In the genomic region with DNA sequence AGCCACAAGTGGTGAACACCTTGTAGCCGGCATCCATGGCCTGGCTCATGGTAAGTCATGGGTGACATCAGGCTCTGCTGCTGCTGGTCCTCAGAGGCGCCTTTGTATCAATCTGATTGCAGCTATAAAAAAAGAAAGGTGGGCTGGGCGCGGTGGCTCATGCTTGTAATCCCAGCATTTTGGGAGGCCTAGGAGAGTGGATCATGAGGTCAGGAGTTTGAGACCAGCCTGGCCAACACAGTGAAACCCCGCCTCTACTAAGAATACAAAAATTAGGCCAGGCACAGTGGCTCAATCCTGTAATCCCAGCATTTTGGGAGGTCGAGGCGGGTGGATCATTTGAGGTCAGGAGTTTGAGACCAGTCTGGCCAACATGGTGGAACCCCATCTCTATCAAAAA, we compare ENCODE assay signal across 8 cellular contexts.
DNase-seq lines count a peak whose midpoint lies in the region; ATAC-seq and TF ChIP-seq lines count a peak whose summit lies in the region.
"Not testable (repeated sequence)": the region's sequence is repeated elsewhere in the genome, so short reads cannot be mapped to it uniquely, and the experiment has no call there.

No MANE protein-coding gene starts in this region.

- peak overlapping the region; percentile 23 for H3K4me3 Mint-ChIP-seq in activated naive CD4-positive, alpha-beta T cell treated with anti-CD3 and anti-CD28 coated beads, Interleukin-2, amount 50 U/mL, for 24 hours
- peak overlapping the region in 8 of 10 donors; percentile 38 to 83 (median 76) for H3K4me3 Mint-ChIP-seq in naive thymus-derived CD8-positive, alpha-beta T cell
- not testable (repeated sequence) for H3K4me3 Mint-ChIP-seq in stimulated activated naive CD8-positive, alpha-beta T cell treated with anti-CD3 and anti-CD28 coated beads, Interleukin-15, Interleukin-2, amounts not matched to agents 100 ng/mL and 50 ng/mL, for 24 hours

- not testable (repeated sequence) for H3K27me3 ChIP-seq in BLaER1; SJSA1 (replicated peaks); brain microvascular endothelial cell (replicated peaks); thyroid gland

- peaks cover 49% of the 10 kb centered on the region for H3K36me3 ChIP-seq in BLaER1
- not testable (repeated sequence) for H3K36me3 ChIP-seq in SJSA1; brain microvascular endothelial cell (replicated peaks); thyroid gland

- intact Hi-C loops in Right ventricle myocardium inferior (cut with DNase I); thyroid gland (cut with DNase I): not testable (repeated sequence)

- H3K4me3 ChIP-seq in BLaER1; SJSA1; brain microvascular endothelial cell (ENCODE audit: low read depth, low read length); thyroid gland (replicated peaks in 1 of 3): not testable (repeated sequence)

- H3K9ac ChIP-seq in BLaER1 = not testable (repeated sequence)

- H3K36me3 Mint-ChIP-seq in activated naive CD4-positive, alpha-beta T cell treated with anti-CD3 and anti-CD28 coated beads, Interleukin-2, amount 50 U/mL, for 24 hours = peaks cover 15% of the 10 kb centered on the region
- H3K36me3 Mint-ChIP-seq in naive thymus-derived CD8-positive, alpha-beta T cell = peaks cover 0 to 27% (median 18%) of the 10 kb centered on the region in 3 donors
- H3K36me3 Mint-ChIP-seq in stimulated activated naive CD8-positive, alpha-beta T cell treated with anti-CD3 and anti-CD28 coated beads, Interleukin-15, Interleukin-2, amounts not matched to agents 100 ng/mL and 50 ng/mL, for 24 hours (ENCODE audit: low read depth) = peaks cover 76% of the 10 kb centered on the region

- not testable (repeated sequence) for TF ChIP-seq CTCF in brain microvascular endothelial cell (IDR thresholded peaks at IDR 0.05; ENCODE audit: low read depth, low read length, missing control alignments); thyroid gland (IDR thresholded peaks at IDR 0.05)

- not testable (repeated sequence) for H3K9me3 Mint-ChIP-seq in activated naive CD4-positive, alpha-beta T cell treated with anti-CD3 and anti-CD28 coated beads, Interleukin-2, amount 50 U/mL, for 24 hours; naive thymus-derived CD8-positive, alpha-beta T cell; stimulated activated naive CD8-positive, alpha-beta T cell treated with anti-CD3 and anti-CD28 coated beads, Interleukin-15, Interleukin-2, amounts not matched to agents 100 ng/mL and 50 ng/mL, for 24 hours

- peak overlapping the region; percentile 67 for H3K4me2 ChIP-seq in BLaER1

- not testable (repeated sequence) for H4K20me1 ChIP-seq in BLaER1

- not testable (repeated sequence) for H3K27me3 Mint-ChIP-seq in activated naive CD4-positive, alpha-beta T cell treated with anti-CD3 and anti-CD28 coated beads, Interleukin-2, amount 50 U/mL, for 24 hours; naive thymus-derived CD8-positive, alpha-beta T cell; stimulated activated naive CD8-positive, alpha-beta T cell treated with anti-CD3 and anti-CD28 coated beads, Interleukin-15, Interleukin-2, amounts not matched to agents 100 ng/mL and 50 ng/mL, for 24 hours

- H3K4me1 ChIP-seq in BLaER1 (peaks cover 78% of the 10 kb centered on the region), SJSA1 (replicated peaks) (peaks cover 66% of the 10 kb centered on the region), thyroid gland (peaks cover 87 to 97% of the 10 kb centered on the region in 2 donors)

- peaks cover 88% of the 10 kb centered on the region for H3K4me1 Mint-ChIP-seq in activated naive CD4-positive, alpha-beta T cell treated with anti-CD3 and anti-CD28 coated beads, Interleukin-2, amount 50 U/mL, for 24 hours
- H3K4me1 Mint-ChIP-seq in naive thymus-derived CD8-positive, alpha-beta T cell = peaks cover 26 to 82% (median 79%) of the 10 kb centered on the region in 4 donors
- peaks cover 82% of the 10 kb centered on the region for H3K4me1 Mint-ChIP-seq in stimulated activated naive CD8-positive, alpha-beta T cell treated with anti-CD3 and anti-CD28 coated beads, Interleukin-15, Interleukin-2, amounts not matched to agents 100 ng/mL and 50 ng/mL, for 24 hours (ENCODE audit: low read depth)

- peak overlapping the region; percentile 76 for H3K27ac ChIP-seq in BLaER1
- H3K27ac ChIP-seq in SJSA1 = peak overlapping the region; percentile 81
- H3K27ac ChIP-seq in brain microvascular endothelial cell = peak overlapping the region; percentile 99
- peak overlapping the region; percentile 85 to 95 (median 89) for H3K27ac ChIP-seq in thyroid gland

- POLR2A ChIA-PET in naive thymus-derived CD8-positive, alpha-beta T cell (lab: Charles Lee) = interaction anchor here (0.6 to 15.8 kb wide), 7 partner anchors 9 to 162 kb away, joined by 3 to 211 read pairs (median 6); no protein-coding TSS in a partner anchor

- in situ Hi-C loops in brain microvascular endothelial cell (cut with HindIII; ENCODE audit: low pct_ligation_motif_present, low sequenced_read_pairs) = not testable (repeated sequence)

- 93 to 96% methylated on average over 7 of the region's 7 CpGs for WGBS in thyroid gland, 2 donors

- not testable (repeated sequence) for H3K27ac Mint-ChIP-seq in activated naive CD4-positive, alpha-beta T cell treated with anti-CD3 and anti-CD28 coated beads, Interleukin-2, amount 50 U/mL, for 24 hours
- H3K27ac Mint-ChIP-seq in naive thymus-derived CD8-positive, alpha-beta T cell = peak overlapping the region in 9 of 10 donors; percentile 32 to 94 (median 60)
- peak overlapping the region; percentile 78 for H3K27ac Mint-ChIP-seq in stimulated activated naive CD8-positive, alpha-beta T cell treated with anti-CD3 and anti-CD28 coated beads, Interleukin-15, Interleukin-2, amounts not matched to agents 100 ng/mL and 50 ng/mL, for 24 hours

- DNase-seq in SJSA1 (ENCODE audit: low read depth in 1 of 2, low spot score in 2 of 2); brain microvascular endothelial cell; naive thymus-derived CD8-positive, alpha-beta T cell; thyroid gland: not testable (repeated sequence)
- peak; percentile 45 for DNase-seq in Right ventricle myocardium inferior (ENCODE audit: missing footprints)

- H3K9me3 ChIP-seq in BLaER1; SJSA1 (replicated peaks); thyroid gland: not testable (repeated sequence)

- TF ChIP-seq POLR2A in thyroid gland (IDR thresholded peaks at IDR 0.05) = not testable (repeated sequence)

- ATAC-seq in Right ventricle myocardium inferior; naive thymus-derived CD8-positive, alpha-beta T cell: not testable (repeated sequence)
